20 cellular contexts compared by ENCODE assay signal in genomic region chr10:129706081-129706480, GRCh38.
DNase-seq lines count a peak whose midpoint lies in the region; ATAC-seq and TF ChIP-seq lines count a peak whose summit lies in the region.
"Had no signal": no experiment of that assay in that cellular context is flagged by ENCODE, and none has a peak within 500 bp of the region (broad histone marks: within the 10 kb centered on the region; RNA-seq: fewer than 3 reads in every experiment).

No MANE protein-coding gene starts in this region.

- H3K4me2 ChIP-seq in BLaER1 (peak overlapping the region; percentile 36; the same call in 1 of the 2 replicates), trophoblast cell (ENCODE audit: low read length) (no peak overlapping the region)

- H3K9me3 ChIP-seq in BLaER1 (no peaks in the 10 kb centered on the region), KOPT-K1 (ENCODE audit: insufficient read depth, low read length, poor library complexity, severe bottlenecking) (no peaks in the 10 kb centered on the region), lung (ENCODE audit: control insufficient read depth in 2 of 2, insufficient read depth in 1 of 2, low read length in 1 of 2) (no peaks in the 10 kb centered on the region), trophoblast cell (ENCODE audit: insufficient read depth, low read depth, low read length) (peaks cover 2% of the 10 kb centered on the region), aorta (ENCODE audit: control insufficient read depth, low read length) (no peaks in the 10 kb centered on the region)

- H3K23ac ChIP-seq in trophoblast cell (ENCODE audit: low read length), result no peak overlapping the region

- intact Hi-C loops in aorta (cut with DNase I), result no loop called here

- H3K4ac ChIP-seq in trophoblast cell (ENCODE audit: low read depth, low read length), result no peak overlapping the region

- 0 out of 2 replicates have a peak overlapping the region, but pooled peaks have one; percentile 0 for H3K9ac ChIP-seq in BLaER1
- no peak overlapping the region for H3K9ac ChIP-seq in trophoblast cell (ENCODE audit: low read length)

- H2BK5ac ChIP-seq in trophoblast cell (ENCODE audit: low read depth, low read length, poor library complexity), result no peak overlapping the region

- H3K27ac ChIP-seq in BLaER1 (peak overlapping the region; percentile 32), KOPT-K1 (ENCODE audit: low read depth, low read length, poor library complexity, severe bottlenecking) (peak overlapping the region; percentile 57), lung (ENCODE audit: low read depth in 1 of 2, low read length in 1 of 2) (no peak overlapping the region), trophoblast cell (ENCODE audit: low read depth, low read length) (no peak overlapping the region), aorta (ENCODE audit: low read depth in 1 of 2, low read length in 2 of 2) (no peak overlapping the region)
- H3K27ac ChIP-seq: 22Rv1 had no signal

- H3K4me3 ChIP-seq in BLaER1 (no peak overlapping the region), lung (no peak overlapping the region), trophoblast cell (ENCODE audit: low read depth, low read length) (no peak overlapping the region), aorta (ENCODE audit: low read length in 2 of 2) (no peak overlapping the region)
- H3K4me3 ChIP-seq: K562 had no signal

- H3K18ac ChIP-seq in trophoblast cell (ENCODE audit: low read length), result no peak overlapping the region

- H3K14ac ChIP-seq in trophoblast cell (ENCODE audit: low read length), result no peak overlapping the region

- H3K27me3 ChIP-seq in BLaER1 (no peaks in the 10 kb centered on the region), lung (ENCODE audit: control insufficient read depth, insufficient read depth) (no peaks in the 10 kb centered on the region), trophoblast cell (ENCODE audit: insufficient read depth, low read length) (no peaks in the 10 kb centered on the region), aorta (ENCODE audit: control insufficient read depth in 1 of 2, insufficient read depth in 2 of 2, low read length in 1 of 2) (no peaks in the 10 kb centered on the region)

- no peaks in the 10 kb centered on the region for H3K79me1 ChIP-seq in trophoblast cell (ENCODE audit: low read length)

- H3K36me3 ChIP-seq in BLaER1, result peaks cover 53% of the 10 kb centered on the region
- peaks cover 8% of the 10 kb centered on the region; the same call in 1 of the 2 replicates for H3K36me3 ChIP-seq in KOPT-K1 (ENCODE audit: insufficient read depth, low read length)
- peaks cover 0 to 3% of the 10 kb centered on the region in 2 donors for H3K36me3 ChIP-seq in lung (ENCODE audit: control insufficient read depth in 2 of 2, insufficient read depth in 2 of 2, low read length in 2 of 2)
- H3K36me3 ChIP-seq in trophoblast cell (ENCODE audit: control insufficient read depth in 1 of 2, insufficient read depth in 2 of 2, low read length in 2 of 2), result no peaks in the 10 kb centered on the region
- H3K36me3 ChIP-seq in aorta (ENCODE audit: control insufficient read depth in 1 of 2, insufficient read depth in 2 of 2, low read length in 1 of 2), result no peaks in the 10 kb centered on the region

- no peak overlapping the region for H2AK5ac ChIP-seq in trophoblast cell (ENCODE audit: low read length)

- no peak for DNase-seq in lung (ENCODE audit: low spot score)
- no peak for DNase-seq in trophoblast cell
- DNase-seq in aorta, result no peak
- no peak for DNase-seq in NCI-H69 (lab: John Stamatoyannopoulos, UW)
- DNase-seq: C1 segment of cervical spinal cord; CD4-positive, CD25-positive, alpha-beta regulatory T cell; CD8-positive, alpha-beta memory T cell; COR-L47; DMS 273 treated with DMSO at 0.1 percent for 48 hours; DMS53; DND-41; EL; HFFc6; IMR-90 had no signal

- no peak overlapping the region for H4K91ac ChIP-seq in trophoblast cell (ENCODE audit: low read depth, low read length)

- no peak for TF ChIP-seq CTCF in lung (IDR thresholded peaks at IDR 0.05; ENCODE audit: control extremely low read depth, extremely low read depth)

- ATAC-seq in lung (ENCODE audit: insufficient read depth, low FRiP score), result peak; percentile 20
- ATAC-seq in GM21390 (IDR thresholded peaks at IDR 0.05; ENCODE audit: unreplicated experiment), result no peak
- no peak for ATAC-seq in aorta (ENCODE audit: low FRiP score)
- ATAC-seq: HCT116, K562 had no signal

- H4K12ac ChIP-seq in trophoblast cell (ENCODE audit: low read depth, low read length), result peak overlapping the region; percentile 35

- peaks cover 35% of the 10 kb centered on the region for H4K20me1 ChIP-seq in BLaER1

- H2BK120ac ChIP-seq in trophoblast cell (ENCODE audit: insufficient read depth, low read length, poor library complexity), result no peak overlapping the region

- H3K79me2 ChIP-seq in trophoblast cell (ENCODE audit: control insufficient read depth, insufficient read depth, low read length, poor library complexity), result no peaks in the 10 kb centered on the region

- WGBS in lung, 2 donors, result 95 to 98% methylated on average over 19 of the region's 19 CpGs
- WGBS in trophoblast cell (ENCODE audit: extremely low coverage, insufficient coverage, insufficient read length), result no CpG with 5 or more reads among the region's 19 CpGs
- WGBS in aorta, 2 donors, result 98 to 100% methylated on average over 19 of the region's 19 CpGs

- no peak overlapping the region for H4K8ac ChIP-seq in trophoblast cell (ENCODE audit: low read depth, low read length)

- no peak overlapping the region for H2BK12ac ChIP-seq in trophoblast cell (ENCODE audit: low read length)

- H3K4me1 ChIP-seq in BLaER1, result peaks cover 47% of the 10 kb centered on the region
- no peaks in the 10 kb centered on the region for H3K4me1 ChIP-seq in lung (ENCODE audit: control insufficient read depth in 2 of 2, insufficient read depth in 2 of 2, low read length in 2 of 2)
- H3K4me1 ChIP-seq in trophoblast cell (ENCODE audit: control insufficient read depth in 1 of 2, insufficient read depth in 2 of 2, low read length in 2 of 2), result no peaks in the 10 kb centered on the region
- H3K4me1 ChIP-seq in aorta (ENCODE audit: control insufficient read depth in 1 of 2, insufficient read depth in 2 of 2, low read length in 2 of 2), result no peaks in the 10 kb centered on the region

- H2AFZ ChIP-seq in trophoblast cell (ENCODE audit: insufficient read depth, low read length, poor library complexity), result no peak overlapping the region

Comparison
In these comparisons a context has a peak if more than half of its experiments do, and no peak if none do; other contexts are left out.
1. H3K27ac ChIP-seq: peak in BLaER1 (single experiment) and KOPT-K1 (single experiment); none in lung (0 of 2), trophoblast cell (single experiment) and aorta (0 of 2).